In genomic region chr2:238952261-238952924, GRCh38 we compare ENCODE assay signal across 23 cellular contexts.
A peak's percentile ranks its signal among the peaks of the same experiment; 100 is the strongest.
DNase-seq lines count a peak whose midpoint lies in the region; ATAC-seq and TF ChIP-seq lines count a peak whose summit lies in the region.
"Had no signal": no experiment of that assay in that cellular context is flagged by ENCODE, and none has a peak within 500 bp of the region (broad histone marks: within the 10 kb centered on the region; RNA-seq: fewer than 3 reads in every experiment).

No MANE protein-coding gene starts in this region.

- no peak for TF ChIP-seq CTCF in endodermal cell (conservative IDR thresholded peaks at IDR 0.05)
- no peak for TF ChIP-seq CTCF in vagina (IDR thresholded peaks at IDR 0.05)

- no peak overlapping the region for H3K9ac ChIP-seq in endodermal cell (ENCODE audit: extremely low read depth, low read length, poor library complexity, severe bottlenecking)
- H3K9ac ChIP-seq: KMS-11 had no signal

- H3K4me3 ChIP-seq in endodermal cell (ENCODE audit: low read length): no peak overlapping the region
- no peak overlapping the region for H3K4me3 ChIP-seq in vagina
- H3K4me3 ChIP-seq: heart right ventricle, skin epidermis, suprapubic skin had no signal

- H3K9me3 ChIP-seq in endodermal cell (ENCODE audit: control insufficient read depth, low read length): no peaks in the 10 kb centered on the region
- H3K9me3 ChIP-seq in vagina: no peaks in the 10 kb centered on the region
- H3K9me3 ChIP-seq: heart right ventricle, suprapubic skin had no signal

- H3K4me1 ChIP-seq in endodermal cell (ENCODE audit: control insufficient read depth, insufficient read depth, low read length): no peaks in the 10 kb centered on the region
- H3K4me1 ChIP-seq in vagina: peaks cover 23% of the 10 kb centered on the region

- H3K4me1 Mint-ChIP-seq in endodermal cell: no peaks in the 10 kb centered on the region
- H3K4me1 Mint-ChIP-seq: naive B cell had no signal

- H3K27me3 ChIP-seq in endodermal cell (ENCODE audit: control insufficient read depth, insufficient read depth, low read length, poor library complexity, severe bottlenecking) (no peaks in the 10 kb centered on the region), vagina (no peaks in the 10 kb centered on the region)

- no peaks in the 10 kb centered on the region for H3K27me3 Mint-ChIP-seq in endodermal cell (ENCODE audit: insufficient read depth)

- intact Hi-C loops in vagina (cut with DNase I): no loop called here

- DNase-seq in OCI-M1 (lab: John Stamatoyannopoulos, UW) (peak; percentile 1), endodermal cell (peak; percentile 10), medulla oblongata (ENCODE audit: extremely low spot score) (peak; percentile 21), vagina (ENCODE audit: extremely low spot score in 2 of 2) (peak in 1 of 2 donors; percentile 71)
- DNase-seq: activated gamma-delta T cell treated with Interleukin-2 at 50 U/mL for 16 hours; CD4-positive, alpha-beta memory T cell; cortex of kidney; DMS 273 treated with DMSO at 0.1 percent for 48 hours; heart right ventricle; left colon; naive B cell; NCI-H1436 treated with DMSO at 0.1 percent for 48 hours; NCI-H2107; NCI-H446 treated with DMSO at 0.1 percent for 48 hours; nucleus accumbens; stimulated activated CD4-positive, alpha-beta T cell treated with anti-CD3 and anti-CD28 coated beads, Interleukin-1b, Interleukin-23, amount 100 ng/mL, for 48 hours; T-helper 9 cell had no signal

- H3K9me3 Mint-ChIP-seq in endodermal cell: no peaks in the 10 kb centered on the region
- H3K9me3 Mint-ChIP-seq: naive B cell had no signal

- H3K4me3 Mint-ChIP-seq in endodermal cell: no peak overlapping the region
- H3K4me3 Mint-ChIP-seq: CD4-positive, alpha-beta memory T cell; naive B cell had no signal

- H3K27ac Mint-ChIP-seq in endodermal cell: no peak overlapping the region
- H3K27ac Mint-ChIP-seq: CD4-positive, alpha-beta memory T cell; naive B cell had no signal

- no peaks in the 10 kb centered on the region for H3K36me3 Mint-ChIP-seq in endodermal cell (ENCODE audit: low read depth)
- H3K36me3 Mint-ChIP-seq: CD4-positive, alpha-beta memory T cell; naive B cell had no signal

- ATAC-seq in GM21515 (IDR thresholded peaks at IDR 0.05; ENCODE audit: unreplicated experiment) (no peak), GM18870 (IDR thresholded peaks at IDR 0.05; ENCODE audit: unreplicated experiment) (no peak), GM19463 (IDR thresholded peaks at IDR 0.05; ENCODE audit: unreplicated experiment) (no peak)
- ATAC-seq: heart right ventricle, left colon had no signal

- H3K36me3 ChIP-seq in endodermal cell (ENCODE audit: control insufficient read depth, insufficient read depth, low read length): no peaks in the 10 kb centered on the region
- no peaks in the 10 kb centered on the region for H3K36me3 ChIP-seq in vagina
- H3K36me3 ChIP-seq: heart right ventricle, suprapubic skin had no signal

- WGBS in endodermal cell (ENCODE audit: insufficient coverage in 1 of 2, insufficient read length in 1 of 2), 2 experiments: 90 to 100% methylated on average over 4 to 5 of the region's 5 CpGs

- no peak overlapping the region for H3K27ac ChIP-seq in endodermal cell (ENCODE audit: low read depth, low read length)
- peak overlapping the region; percentile 44 for H3K27ac ChIP-seq in vagina
- H3K27ac ChIP-seq: heart right ventricle, KMS-11, skin epidermis, suprapubic skin had no signal

- TF ChIP-seq POLR2A in vagina (IDR thresholded peaks at IDR 0.05): no peak
